Comparison of ENCODE assay signal across 17 cellular contexts in genomic region chr15:29811691-29812383, GRCh38. TPM values are rescaled to one million over a fixed set of nuclear protein-coding genes. Genes with fewer than 3 reads are reported as not detected.
"Had no signal": no experiment of that assay in that cellular context is flagged by ENCODE, and none has a peak within 500 bp of the region (broad histone marks: within the 10 kb centered on the region; RNA-seq: fewer than 3 reads in every experiment).

No MANE protein-coding gene starts in this region.

- H3K27me3 ChIP-seq: adrenal gland, cardiac muscle cell, upper lobe of right lung had no signal

- H3K9me3 Mint-ChIP-seq: activated T-helper 1 cell treated with anti-CD3 and anti-CD28 coated beads, Interleukin-12 subunit alpha, Interleukin-12 subunit beta, Interleukin-2, Interleukin-4 antibody, amounts not matched to agents 30 ng/mL and 10 ng/mL and 1 ng/mL, durations not matched to agents 14 hours and 24 hours and 36 hours; WTC11 had no signal

- H3K4me1 Mint-ChIP-seq: activated CD4-positive, alpha-beta T cell treated with anti-CD3 and anti-CD28 coated beads for 36 hours; T-helper 17 cell had no signal

- ATAC-seq: activated CD4-positive, alpha-beta T cell treated with anti-CD3 and anti-CD28 coated beads for 36 hours; activated naive CD4-positive, alpha-beta T cell treated with anti-CD3 and anti-CD28 coated beads, Interleukin-2, amount 50 U/mL, for 72 hours; stimulated activated naive CD8-positive, alpha-beta T cell treated with anti-CD3 and anti-CD28 coated beads, Interleukin-15, Interleukin-2, amounts not matched to agents 100 U/mL and 50 U/mL, for 24 hours; T-helper 17 cell; WTC11 had no signal

- H3K36me3 Mint-ChIP-seq: WTC11 had no signal

- H3K27ac Mint-ChIP-seq: activated CD4-positive, alpha-beta T cell treated with anti-CD3 and anti-CD28 coated beads for 36 hours; activated naive CD4-positive, alpha-beta T cell treated with anti-CD3 and anti-CD28 coated beads, Interleukin-2, amount 50 U/mL, for 72 hours; activated T-helper 1 cell treated with anti-CD3 and anti-CD28 coated beads, Interleukin-12 subunit alpha, Interleukin-12 subunit beta, Interleukin-2, Interleukin-4 antibody, amounts not matched to agents 30 ng/mL and 10 ng/mL and 1 ng/mL, durations not matched to agents 14 hours and 24 hours and 36 hours; T-helper 17 cell had no signal

- H3K9me3 ChIP-seq: adrenal gland, left lung, upper lobe of right lung had no signal

- H3K36me3 ChIP-seq: adrenal gland, cardiac muscle cell, left lung, upper lobe of right lung had no signal

- H3K27ac ChIP-seq: adrenal gland, cardiac muscle cell, left lung, upper lobe of right lung had no signal

- H3K4me3 ChIP-seq: adrenal gland, cardiac muscle cell, left lung, upper lobe of right lung had no signal

- H3K4me3 Mint-ChIP-seq: activated CD4-positive, alpha-beta T cell treated with anti-CD3 and anti-CD28 coated beads for 36 hours; activated T-helper 1 cell treated with anti-CD3 and anti-CD28 coated beads, Interleukin-12 subunit alpha, Interleukin-12 subunit beta, Interleukin-2, Interleukin-4 antibody, amounts not matched to agents 30 ng/mL and 10 ng/mL and 1 ng/mL, durations not matched to agents 14 hours and 24 hours and 36 hours; T-helper 17 cell; WTC11 had no signal

- DNase-seq: activated CD4-positive, alpha-beta T cell treated with anti-CD3 and anti-CD28 coated beads for 36 hours; activated CD4-positive, alpha-beta T cell treated with anti-CD3 and anti-CD28 coated beads, Interleukin-2, amount 50 U/mL, for 48 hours; activated gamma-delta T cell treated with Interleukin-2 at 50 U/mL for 16 hours; activated T-cell treated with anti-CD3 and anti-CD28 coated beads for 4 hours; adrenal gland; effector memory CD4-positive, alpha-beta T cell; hippocampal formation; left lung; occipital lobe; posterior cingulate gyrus; stimulated activated naive CD8-positive, alpha-beta T cell treated with anti-CD3 and anti-CD28 coated beads, Interleukin-15, Interleukin-2, amounts not matched to agents 100 U/mL and 50 U/mL, for 24 hours; T-helper 17 cell; upper lobe of right lung had no signal

RNA-seq across cellular contexts. Expression of gene TJP1, which starts 10.4 kb away (rescaled TPM):
- total RNA-seq: activated T-helper 1 cell treated with anti-CD3 and anti-CD28 coated beads, Interleukin-12 subunit alpha, Interleukin-12 subunit beta, Interleukin-2, Interleukin-4 antibody, amounts not matched to agents 30 ng/mL and 10 ng/mL and 1 ng/mL, durations not matched to agents 14 hours and 24 hours and 36 hours had no signal
